Comparison of ENCODE assay signal across 8 cellular contexts in the genomic region with DNA sequence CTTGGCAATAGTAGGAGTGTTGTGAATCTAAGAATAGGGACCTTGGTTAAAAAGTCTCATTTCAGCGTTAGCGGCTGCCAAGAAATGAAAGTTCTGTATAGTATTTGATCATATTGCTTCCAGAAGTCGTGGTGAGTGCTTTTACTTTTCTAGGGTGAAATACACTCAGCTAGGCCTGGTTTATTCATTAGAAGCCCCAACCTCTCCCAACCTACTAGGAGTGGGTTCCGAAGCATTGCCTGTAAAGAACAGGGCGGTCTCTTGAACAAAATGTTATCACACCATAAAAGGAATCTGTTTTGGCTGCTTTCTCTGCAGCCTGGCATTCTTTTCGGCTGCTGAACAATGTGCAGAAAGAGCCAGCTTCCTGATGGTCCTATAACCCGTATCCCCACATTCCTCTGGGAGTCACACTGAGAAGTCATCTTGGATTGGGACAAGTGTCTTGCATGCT.
DNase-seq lines count a peak whose midpoint lies in the region; ATAC-seq and TF ChIP-seq lines count a peak whose summit lies in the region.

No MANE protein-coding gene starts in this region.

- H3K4me3 Mint-ChIP-seq in activated CD8-positive, alpha-beta T cell treated with anti-CD3 and anti-CD28 coated beads for 36 hours = no peak overlapping the region
- H3K4me3 Mint-ChIP-seq in activated CD8-positive, alpha-beta T cell treated with anti-CD3 and anti-CD28 coated beads, Interleukin-2, amount 10 ng/mL, durations not matched to agents 7 days and 5 days = no peak overlapping the region

- peak overlapping the region in 1 of 2 donors; percentile 32 for H3K9ac ChIP-seq in mucosa of rectum (ENCODE audit: low read depth in 1 of 2, low read length in 2 of 2)

- intact Hi-C loops in activated CD8-positive, alpha-beta T cell treated with anti-CD3 and anti-CD28 coated beads for 36 hours (cut with micrococcal nuclease) = no loop called here
- intact Hi-C loops in dorsolateral prefrontal cortex (cut with DNase I) = no loop called here

- peak overlapping the region; percentile 64 for H3K27ac Mint-ChIP-seq in activated CD8-positive, alpha-beta T cell treated with anti-CD3 and anti-CD28 coated beads for 36 hours
- H3K27ac Mint-ChIP-seq in activated CD8-positive, alpha-beta T cell treated with anti-CD3 and anti-CD28 coated beads, Interleukin-2, amount 10 ng/mL, durations not matched to agents 7 days and 5 days = no peak overlapping the region

- ATAC-seq in activated CD8-positive, alpha-beta T cell treated with anti-CD3 and anti-CD28 coated beads for 36 hours = no peak
- ATAC-seq in activated CD8-positive, alpha-beta T cell treated with anti-CD3 and anti-CD28 coated beads, Interleukin-2, amount 10 ng/mL, durations not matched to agents 7 days and 5 days = no peak

- CTCF ChIA-PET in activated CD8-positive, alpha-beta T cell treated with anti-CD3 and anti-CD28 coated beads for 36 hours (lab: Charles Lee) = interaction anchor here (3.1 to 3.4 kb wide), 2 partner anchors 104 kb away, joined by 15 to 17 read pairs; no protein-coding TSS in a partner anchor
- CTCF ChIA-PET in activated CD8-positive, alpha-beta T cell treated with anti-CD3 and anti-CD28 coated beads, Interleukin-2, amount 10 ng/mL, durations not matched to agents 7 days and 5 days (lab: Charles Lee) = interaction anchor here (1.9 to 2.7 kb wide), 2 partner anchors 11 to 104 kb away, joined by 4 to 11 read pairs; no protein-coding TSS in a partner anchor

- DNase-seq in activated CD8-positive, alpha-beta T cell treated with anti-CD3 and anti-CD28 coated beads for 36 hours = no peak
- DNase-seq in activated CD8-positive, alpha-beta T cell treated with anti-CD3 and anti-CD28 coated beads, Interleukin-2, amount 10 ng/mL, durations not matched to agents 7 days and 5 days = no peak
- DNase-seq in dorsolateral prefrontal cortex (peak in 2 of 10 donors; percentile 14 to 61), tibial nerve (ENCODE audit: low spot score in 2 of 2) (no peak), activated gamma-delta T cell (lab: John Stamatoyannopoulos, UW) (no peak), NCI-H2196 treated with DMSO at 0.1 percent for 48 hours (lab: John Stamatoyannopoulos, UW; ENCODE audit: unreplicated experiment) (no peak), DMS114 treated with DMSO at 0.1 percent for 48 hours (lab: John Stamatoyannopoulos, UW; ENCODE audit: unreplicated experiment) (no peak)

- peaks cover 20% of the 10 kb centered on the region for H3K36me3 Mint-ChIP-seq in activated CD8-positive, alpha-beta T cell treated with anti-CD3 and anti-CD28 coated beads for 36 hours (ENCODE audit: low read depth)
- H3K36me3 Mint-ChIP-seq in activated CD8-positive, alpha-beta T cell treated with anti-CD3 and anti-CD28 coated beads, Interleukin-2, amount 10 ng/mL, durations not matched to agents 7 days and 5 days (ENCODE audit: low read depth) = peaks cover 20% of the 10 kb centered on the region

- WGBS in tibial nerve, 2 donors = 7 to 15% methylated on average over 7 of the region's 7 CpGs

- no peak for TF ChIP-seq POLR2A in tibial nerve (IDR thresholded peaks at IDR 0.05)

- no peaks in the 10 kb centered on the region for H3K27me3 Mint-ChIP-seq in activated CD8-positive, alpha-beta T cell treated with anti-CD3 and anti-CD28 coated beads for 36 hours
- no peaks in the 10 kb centered on the region for H3K27me3 Mint-ChIP-seq in activated CD8-positive, alpha-beta T cell treated with anti-CD3 and anti-CD28 coated beads, Interleukin-2, amount 10 ng/mL, durations not matched to agents 7 days and 5 days (ENCODE audit: low read depth)

- H3K27me3 ChIP-seq in dorsolateral prefrontal cortex (no peaks in the 10 kb centered on the region), mucosa of rectum (ENCODE audit: control insufficient read depth in 2 of 2, insufficient read depth in 2 of 2, low read length in 2 of 2) (no peaks in the 10 kb centered on the region), tibial nerve (no peaks in the 10 kb centered on the region)

- no peak for TF ChIP-seq CTCF in activated CD8-positive, alpha-beta T cell treated with anti-CD3 and anti-CD28 coated beads for 36 hours (IDR thresholded peaks at IDR 0.05)
- TF ChIP-seq CTCF in dorsolateral prefrontal cortex (IDR thresholded peaks at IDR 0.05 in 54 of 56, conservative IDR thresholded peaks at IDR 0.05 in 2 of 56; ENCODE audit: low read depth in 1 of 56, partially characterized antibody in 56 of 56) (no peak), tibial nerve (IDR thresholded peaks at IDR 0.05) (no peak)

- peak overlapping the region in 3 of 59 donors; percentile 6 to 30 (median 9) for H3K4me3 ChIP-seq in dorsolateral prefrontal cortex
- no peak overlapping the region for H3K4me3 ChIP-seq in mucosa of rectum (ENCODE audit: low read length in 2 of 2)
- H3K4me3 ChIP-seq in tibial nerve = peak overlapping the region in 1 of 4 donors; percentile 1

- peaks cover 11 to 16% of the 10 kb centered on the region in 2 donors for H3K4me1 ChIP-seq in mucosa of rectum (ENCODE audit: control insufficient read depth in 2 of 2, insufficient read depth in 2 of 2, low read length in 2 of 2)
- peaks cover 4 to 52% (median 12%) of the 10 kb centered on the region in 4 donors for H3K4me1 ChIP-seq in tibial nerve

- H3K36me3 ChIP-seq in mucosa of rectum (ENCODE audit: control insufficient read depth in 2 of 2, insufficient read depth in 2 of 2, low read length in 2 of 2) (peaks cover 0 to 3% of the 10 kb centered on the region in 2 donors), tibial nerve (no peaks in the 10 kb centered on the region)

- H3K9me3 ChIP-seq in mucosa of rectum (ENCODE audit: control insufficient read depth in 2 of 2, low read length in 2 of 2) (no peaks in the 10 kb centered on the region), tibial nerve (no peaks in the 10 kb centered on the region)

- TF ChIP-seq EP300 in tibial nerve (IDR thresholded peaks at IDR 0.05) = peak in 1 of 2 donors; percentile 25

- H3K27ac ChIP-seq in dorsolateral prefrontal cortex (peak overlapping the region in 41 of 59 donors; percentile 2 to 73 (median 39)), mucosa of rectum (ENCODE audit: low read depth in 2 of 2, low read length in 2 of 2) (peak overlapping the region; percentile 24 to 38), tibial nerve (peak overlapping the region; percentile 66 to 85 (median 78))

- H3K4me1 Mint-ChIP-seq in activated CD8-positive, alpha-beta T cell treated with anti-CD3 and anti-CD28 coated beads for 36 hours (ENCODE audit: low read depth) = peaks cover 39% of the 10 kb centered on the region
- peaks cover 27% of the 10 kb centered on the region for H3K4me1 Mint-ChIP-seq in activated CD8-positive, alpha-beta T cell treated with anti-CD3 and anti-CD28 coated beads, Interleukin-2, amount 10 ng/mL, durations not matched to agents 7 days and 5 days (ENCODE audit: low read depth)

- POLR2A ChIA-PET in activated CD8-positive, alpha-beta T cell treated with anti-CD3 and anti-CD28 coated beads for 36 hours (lab: Charles Lee) = no interaction called here
- POLR2A ChIA-PET in activated CD8-positive, alpha-beta T cell treated with anti-CD3 and anti-CD28 coated beads, Interleukin-2, amount 10 ng/mL, durations not matched to agents 7 days and 5 days (lab: Charles Lee) = no interaction called here

- H3K9me3 Mint-ChIP-seq in activated CD8-positive, alpha-beta T cell treated with anti-CD3 and anti-CD28 coated beads for 36 hours = no peaks in the 10 kb centered on the region
- no peaks in the 10 kb centered on the region for H3K9me3 Mint-ChIP-seq in activated CD8-positive, alpha-beta T cell treated with anti-CD3 and anti-CD28 coated beads, Interleukin-2, amount 10 ng/mL, durations not matched to agents 7 days and 5 days (ENCODE audit: insufficient read depth)
